In the genomic region with DNA sequence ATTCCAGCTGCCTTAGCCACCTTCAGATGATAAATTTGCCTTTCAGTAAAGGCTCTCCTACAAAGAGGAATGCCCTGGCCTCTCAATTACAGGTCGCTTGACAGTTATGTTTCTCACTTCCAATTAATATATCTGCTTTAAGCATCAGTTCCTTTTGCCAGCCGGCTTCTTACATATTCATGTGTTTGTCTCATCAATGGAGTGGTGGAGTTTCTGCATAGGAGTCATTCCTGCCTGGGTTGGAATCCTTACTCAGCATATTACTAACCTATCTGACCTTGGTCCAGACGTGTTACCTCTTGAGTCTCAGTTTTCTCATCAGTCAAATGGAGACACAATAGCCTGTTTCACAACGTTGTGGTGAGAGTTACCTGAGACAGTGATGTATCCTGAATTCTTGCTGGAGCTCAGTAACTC, we compare ENCODE assay signal across 10 cellular contexts. TPM values are rescaled to one million over a fixed set of nuclear protein-coding genes. Genes with fewer than 3 reads are reported as not detected.
A peak's percentile ranks its signal among the peaks of the same experiment; 100 is the strongest.
DNase-seq lines count a peak whose midpoint lies in the region; ATAC-seq and TF ChIP-seq lines count a peak whose summit lies in the region.
"Had no signal": no experiment of that assay in that cellular context is flagged by ENCODE, and none has a peak within 500 bp of the region (broad histone marks: within the 10 kb centered on the region; RNA-seq: fewer than 3 reads in every experiment).

No MANE protein-coding gene starts in this region.

- no peaks in the 10 kb centered on the region for H3K27me3 Mint-ChIP-seq in activated T-cell treated with anti-CD3 and anti-CD28 coated beads, Interleukin-2, amount 50 U/mL, for 24 hours

- H3K4me2 ChIP-seq in OCI-LY1 (ENCODE audit: low read length) (no peak overlapping the region), smooth muscle cell (no peak overlapping the region)

- 60% methylated on average over 4 of the region's 4 CpGs for WGBS in smooth muscle cell (ENCODE audit: low lambda C conversion rate)

- H3K36me3 ChIP-seq in OCI-LY1 (ENCODE audit: insufficient read depth, low read length) (no peaks in the 10 kb centered on the region), breast epithelium (no peaks in the 10 kb centered on the region), smooth muscle cell (ENCODE audit: low read depth) (no peaks in the 10 kb centered on the region)

- no peak overlapping the region for H3K4me3 Mint-ChIP-seq in activated T-cell treated with anti-CD3 and anti-CD28 coated beads, Interleukin-2, amount 50 U/mL, for 24 hours
- H3K4me3 Mint-ChIP-seq: activated T-helper 1 cell treated with anti-CD3 and anti-CD28 coated beads, Interleukin-12 subunit alpha, Interleukin-12 subunit beta, Interleukin-2, Interleukin-4 antibody, amounts not matched to agents 30 ng/mL and 10 ng/mL and 1 ng/mL, durations not matched to agents 14 hours and 24 hours and 36 hours; mesothelial cell of epicardium had no signal

- peaks cover 36% of the 10 kb centered on the region for H3K4me1 Mint-ChIP-seq in activated T-cell treated with anti-CD3 and anti-CD28 coated beads, Interleukin-2, amount 50 U/mL, for 24 hours (ENCODE audit: low read depth)

- H3K9ac ChIP-seq in OCI-LY1 (ENCODE audit: low read length) (peak overlapping the region; percentile 31; the same call in 1 of the 2 replicates), smooth muscle cell (ENCODE audit: low read depth) (peak overlapping the region; percentile 10)

- no peaks in the 10 kb centered on the region for H3K36me3 Mint-ChIP-seq in activated T-cell treated with anti-CD3 and anti-CD28 coated beads, Interleukin-2, amount 50 U/mL, for 24 hours (ENCODE audit: low read depth)
- H3K36me3 Mint-ChIP-seq: mesothelial cell of epicardium had no signal

- peaks cover 7% of the 10 kb centered on the region; the same call in 1 of the 2 replicates for H3F3A ChIP-seq in OCI-LY1 (ENCODE audit: insufficient read depth, low read length)
- peaks cover 8% of the 10 kb centered on the region for H3F3A ChIP-seq in smooth muscle cell (ENCODE audit: low read depth)

- H2AFZ ChIP-seq in OCI-LY1 (ENCODE audit: low read length) (peak overlapping the region; percentile 72; the same call in 1 of the 2 replicates), smooth muscle cell (ENCODE audit: low read depth) (no peak overlapping the region)

- no peak for DNase-seq in activated T-cell treated with anti-CD3 and anti-CD28 coated beads, Interleukin-2, amount 50 U/mL, for 24 hours
- DNase-seq in activated T-cell treated with anti-CD3 and anti-CD28 coated beads for 4 hours (no peak), breast epithelium (ENCODE audit: low spot score in 2 of 2) (no peak), smooth muscle cell (lab: John Stamatoyannopoulos, UW; ENCODE audit: unreplicated experiment) (no peak), cerebellar cortex (ENCODE audit: low spot score) (no peak), NCI-H2081 (lab: John Stamatoyannopoulos, UW) (no peak)

- no peaks in the 10 kb centered on the region for H3K9me2 ChIP-seq in OCI-LY1 (ENCODE audit: low read depth, low read length)

- H3K27ac Mint-ChIP-seq in activated T-cell treated with anti-CD3 and anti-CD28 coated beads, Interleukin-2, amount 50 U/mL, for 24 hours = peak overlapping the region; percentile 96

- H3K79me2 ChIP-seq in OCI-LY1 (ENCODE audit: insufficient read depth, low read length) = no peaks in the 10 kb centered on the region; the same call in 1 of the 2 replicates
- H3K79me2 ChIP-seq in smooth muscle cell (ENCODE audit: low read depth) = no peaks in the 10 kb centered on the region

- ATAC-seq in HG02973 (IDR thresholded peaks at IDR 0.05; ENCODE audit: unreplicated experiment) = no peak

- TF ChIP-seq CTCF in OCI-LY1 (IDR thresholded peaks at IDR 0.05; ENCODE audit: low read length) = no peak
- TF ChIP-seq CTCF in breast epithelium (IDR thresholded peaks at IDR 0.05) = no peak
- no peak for TF ChIP-seq CTCF in smooth muscle cell (IDR thresholded peaks at IDR 0.05; ENCODE audit: borderline replicate concordance, insufficient read depth, poor library complexity, severe bottlenecking)

- TF ChIP-seq POLR2A in breast epithelium (IDR thresholded peaks at IDR 0.05) = no peak

- H4K20me1 ChIP-seq in OCI-LY1 (ENCODE audit: insufficient read depth, low read length) (no peaks in the 10 kb centered on the region), smooth muscle cell (ENCODE audit: low read depth) (no peaks in the 10 kb centered on the region)

- intact Hi-C loops in breast epithelium (cut with DNase I; ENCODE audit: low total_unique reads) = no loop called here

- H3K4me1 ChIP-seq in OCI-LY1 (ENCODE audit: insufficient read depth, low read length, severe bottlenecking) (peaks cover 47% of the 10 kb centered on the region), breast epithelium (peaks cover 4 to 9% of the 10 kb centered on the region in 2 donors), smooth muscle cell (ENCODE audit: low read depth) (peaks cover 19% of the 10 kb centered on the region)

- H3K27ac ChIP-seq in OCI-LY1 (ENCODE audit: low read depth, low read length, poor library complexity, severe bottlenecking) = peak overlapping the region; percentile 91
- H3K27ac ChIP-seq in breast epithelium = peak overlapping the region; percentile 79 to 85
- peak overlapping the region; percentile 80 for H3K27ac ChIP-seq in smooth muscle cell (ENCODE audit: low read depth)

- H3K9me3 ChIP-seq in OCI-LY1 (ENCODE audit: low read length) = no peaks in the 10 kb centered on the region
- H3K9me3 ChIP-seq in breast epithelium = no peaks in the 10 kb centered on the region
- no peaks in the 10 kb centered on the region for H3K9me3 ChIP-seq in smooth muscle cell (replicated peaks; ENCODE audit: low read depth)

- H3K4me3 ChIP-seq in OCI-LY1 (ENCODE audit: low read depth, low read length, poor library complexity, severe bottlenecking) = no peak overlapping the region
- H3K4me3 ChIP-seq in breast epithelium = no peak overlapping the region
- no peak overlapping the region for H3K4me3 ChIP-seq in smooth muscle cell

- H3K27me3 ChIP-seq in OCI-LY1 (ENCODE audit: insufficient read depth, low read length) (no peaks in the 10 kb centered on the region), breast epithelium (no peaks in the 10 kb centered on the region), smooth muscle cell (ENCODE audit: low read depth) (no peaks in the 10 kb centered on the region)

- no peaks in the 10 kb centered on the region for H3K9me3 Mint-ChIP-seq in activated T-cell treated with anti-CD3 and anti-CD28 coated beads, Interleukin-2, amount 50 U/mL, for 24 hours
- H3K9me3 Mint-ChIP-seq: activated T-helper 1 cell treated with anti-CD3 and anti-CD28 coated beads, Interleukin-12 subunit alpha, Interleukin-12 subunit beta, Interleukin-2, Interleukin-4 antibody, amounts not matched to agents 30 ng/mL and 10 ng/mL and 1 ng/mL, durations not matched to agents 14 hours and 24 hours and 36 hours; mesothelial cell of epicardium had no signal

RNA-seq across cellular contexts. Expression of gene SESN2, which starts 9.4 kb away (rescaled TPM):
- 10 to 100 TPM in 2 of 3 donors, 1 to 10 TPM in 1; 10.0 to 16.0 (median 12.5) TPM for total RNA-seq in breast epithelium
- 28.8 and 30.8 TPM in 2 replicates for total RNA-seq in smooth muscle cell
- 42.8 and 45.4 TPM in 2 replicates for polyA plus RNA-seq in smooth muscle cell

RNA-seq across cellular contexts. Expression of gene ATP5IF1, which starts 14.0 kb away (rescaled TPM):
- 100 to 1,000 TPM; 137 to 147 (median 138) TPM for total RNA-seq in breast epithelium
- 359 and 460 TPM in 2 replicates for total RNA-seq in smooth muscle cell
- polyA plus RNA-seq in smooth muscle cell = 547 and 550 TPM in 2 replicates

RNA-seq across cellular contexts. Expression of gene DNAJC8, which starts 17.1 kb away (rescaled TPM):
- 10 to 100 TPM; 67.8 to 76.4 (median 75.4) TPM for total RNA-seq in breast epithelium
- 72.3 and 76.1 TPM in 2 replicates for total RNA-seq in smooth muscle cell
- polyA plus RNA-seq in smooth muscle cell = 105 and 114 TPM in 2 replicates
